In the genomic region with DNA sequence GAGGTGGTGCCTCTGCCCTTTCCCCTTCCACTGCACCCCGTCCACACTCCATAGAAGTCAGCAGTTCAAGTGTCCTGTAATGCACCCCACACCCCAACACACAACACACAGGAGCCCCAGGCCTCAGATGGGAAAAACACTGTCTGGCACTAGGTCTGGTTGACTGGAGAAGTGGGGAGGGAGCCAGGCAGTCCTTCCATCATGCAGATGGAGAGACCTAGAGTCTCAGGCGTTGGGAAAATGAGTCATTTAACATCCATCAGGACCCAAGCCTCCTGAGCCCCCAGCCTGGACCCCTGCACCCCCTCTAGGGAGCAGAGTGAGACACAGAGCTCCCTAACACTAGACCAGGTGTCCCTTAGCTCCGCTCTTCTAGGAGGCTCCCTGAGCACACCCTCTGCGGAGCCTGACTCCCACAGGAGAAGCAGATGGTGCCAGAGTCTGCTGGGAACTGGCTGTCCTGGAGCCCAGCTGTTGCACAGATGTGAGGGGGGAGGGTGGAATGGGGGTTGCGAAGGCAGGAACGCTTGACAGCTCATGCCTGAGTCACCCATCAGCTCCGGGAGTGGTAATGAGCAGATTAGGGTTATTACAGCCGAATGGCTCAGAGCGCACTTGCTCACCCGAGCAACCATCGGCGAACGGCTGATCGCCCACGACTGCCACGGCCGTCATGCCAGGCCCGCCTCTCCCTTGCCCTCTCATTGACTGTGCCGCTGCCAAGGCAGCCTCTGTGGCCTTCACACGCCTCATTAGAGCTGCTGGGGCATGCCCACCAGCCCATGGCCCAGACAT, we compare ENCODE assay signal across 1 cellular context.
TF ChIP-seq lines count a peak whose summit lies in the region.

No MANE protein-coding gene starts in this region.

TF ChIP-seq in K562, 482 proteins besides CTCF, POLR2A, EP300 and RAD21 (continued from another document and continues in another):
- TF ChIP-seq, protein P1, sequence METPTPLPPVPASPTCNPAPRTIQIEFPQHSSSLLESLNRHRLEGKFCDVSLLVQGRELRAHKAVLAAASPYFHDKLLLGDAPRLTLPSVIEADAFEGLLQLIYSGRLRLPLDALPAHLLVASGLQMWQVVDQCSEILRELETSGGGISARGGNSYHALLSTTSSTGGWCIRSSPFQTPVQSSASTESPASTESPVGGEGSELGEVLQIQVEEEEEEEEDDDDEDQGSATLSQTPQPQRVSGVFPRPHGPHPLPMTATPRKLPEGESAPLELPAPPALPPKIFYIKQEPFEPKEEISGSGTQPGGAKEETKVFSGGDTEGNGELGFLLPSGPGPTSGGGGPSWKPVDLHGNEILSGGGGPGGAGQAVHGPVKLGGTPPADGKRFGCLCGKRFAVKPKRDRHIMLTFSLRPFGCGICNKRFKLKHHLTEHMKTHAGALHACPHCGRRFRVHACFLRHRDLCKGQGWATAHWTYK (CRISPR knock-in tag; IDR thresholded peaks at IDR 0.05), result no peak
- TF ChIP-seq RFX7 (CRISPR knock-in tag; IDR thresholded peaks at IDR 0.05), result no peak
- TF ChIP-seq MED1 (CRISPR knock-in tag; IDR thresholded peaks at IDR 0.05; ENCODE audit: borderline replicate concordance), result no peak
- TF ChIP-seq PPARD (CRISPR knock-in tag; IDR thresholded peaks at IDR 0.05), result no peak
- TF ChIP-seq, protein P2, sequence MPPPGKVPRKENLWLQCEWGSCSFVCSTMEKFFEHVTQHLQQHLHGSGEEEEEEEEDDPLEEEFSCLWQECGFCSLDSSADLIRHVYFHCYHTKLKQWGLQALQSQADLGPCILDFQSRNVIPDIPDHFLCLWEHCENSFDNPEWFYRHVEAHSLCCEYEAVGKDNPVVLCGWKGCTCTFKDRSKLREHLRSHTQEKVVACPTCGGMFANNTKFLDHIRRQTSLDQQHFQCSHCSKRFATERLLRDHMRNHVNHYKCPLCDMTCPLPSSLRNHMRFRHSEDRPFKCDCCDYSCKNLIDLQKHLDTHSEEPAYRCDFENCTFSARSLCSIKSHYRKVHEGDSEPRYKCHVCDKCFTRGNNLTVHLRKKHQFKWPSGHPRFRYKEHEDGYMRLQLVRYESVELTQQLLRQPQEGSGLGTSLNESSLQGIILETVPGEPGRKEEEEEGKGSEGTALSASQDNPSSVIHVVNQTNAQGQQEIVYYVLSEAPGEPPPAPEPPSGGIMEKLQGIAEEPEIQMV (tag; conservative IDR thresholded peaks at IDR 0.05; ENCODE audit: low read depth), result no peak
- TF ChIP-seq, protein P3, sequence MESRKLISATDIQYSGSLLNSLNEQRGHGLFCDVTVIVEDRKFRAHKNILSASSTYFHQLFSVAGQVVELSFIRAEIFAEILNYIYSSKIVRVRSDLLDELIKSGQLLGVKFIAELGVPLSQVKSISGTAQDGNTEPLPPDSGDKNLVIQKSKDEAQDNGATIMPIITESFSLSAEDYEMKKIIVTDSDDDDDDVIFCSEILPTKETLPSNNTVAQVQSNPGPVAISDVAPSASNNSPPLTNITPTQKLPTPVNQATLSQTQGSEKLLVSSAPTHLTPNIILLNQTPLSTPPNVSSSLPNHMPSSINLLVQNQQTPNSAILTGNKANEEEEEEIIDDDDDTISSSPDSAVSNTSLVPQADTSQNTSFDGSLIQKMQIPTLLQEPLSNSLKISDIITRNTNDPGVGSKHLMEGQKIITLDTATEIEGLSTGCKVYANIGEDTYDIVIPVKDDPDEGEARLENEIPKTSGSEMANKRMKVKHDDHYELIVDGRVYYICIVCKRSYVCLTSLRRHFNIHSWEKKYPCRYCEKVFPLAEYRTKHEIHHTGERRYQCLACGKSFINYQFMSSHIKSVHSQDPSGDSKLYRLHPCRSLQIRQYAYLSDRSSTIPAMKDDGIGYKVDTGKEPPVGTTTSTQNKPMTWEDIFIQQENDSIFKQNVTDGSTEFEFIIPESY (CRISPR knock-in tag; IDR thresholded peaks at IDR 0.05), result no peak
- TF ChIP-seq CREBBP (IDR thresholded peaks at IDR 0.05; ENCODE audit: low read depth, low read length), result no peak
- TF ChIP-seq PHB2 (IDR thresholded peaks at IDR 0.05; ENCODE audit: low read depth), result no peak
- TF ChIP-seq RBBP5 (IDR thresholded peaks at IDR 0.05; ENCODE audit: borderline replicate concordance, insufficient read depth, low read length, poor library complexity, severe bottlenecking), result no peak
- no peak for TF ChIP-seq FOXP1 (CRISPR knock-in tag; IDR thresholded peaks at IDR 0.05)
- no peak for TF ChIP-seq PHF20 (IDR thresholded peaks at IDR 0.05; ENCODE audit: partially characterized antibody)
- TF ChIP-seq ZEB2 (IDR thresholded peaks at IDR 0.05), result no peak
- TF ChIP-seq GTF2A2 (tag; IDR thresholded peaks at IDR 0.05), result no peak
- TF ChIP-seq RBM15 (IDR thresholded peaks at IDR 0.05; ENCODE audit: insufficient read depth, low read length), result no peak
- TF ChIP-seq HNRNPH1 (optimal IDR thresholded peaks at IDR 0.05; ENCODE audit: low read depth, low read length), result no peak
- no peak for TF ChIP-seq ZNF717 (CRISPR knock-in tag; IDR thresholded peaks at IDR 0.05)
- TF ChIP-seq BRD9 (IDR thresholded peaks at IDR 0.05; ENCODE audit: low read depth, partially characterized antibody), result no peak
- TF ChIP-seq ATF1 (CRISPR knock-in tag; IDR thresholded peaks at IDR 0.05), result no peak
- TF ChIP-seq ATF1 (tag; IDR thresholded peaks at IDR 0.05), result no peak
- no peak for TF ChIP-seq COPS2 (conservative IDR thresholded peaks at IDR 0.05)
- TF ChIP-seq ZNF175 (CRISPR knock-in tag; IDR thresholded peaks at IDR 0.05; ENCODE audit: low read depth), result 0 out of 2 replicates have a peak, but pooled peaks have one; percentile 63
- no peak for TF ChIP-seq RUNX1 (IDR thresholded peaks at IDR 0.05; ENCODE audit: low read depth)
- TF ChIP-seq ZNF134 (CRISPR knock-in tag; conservative IDR thresholded peaks at IDR 0.05), result no peak
- TF ChIP-seq, protein P4, sequence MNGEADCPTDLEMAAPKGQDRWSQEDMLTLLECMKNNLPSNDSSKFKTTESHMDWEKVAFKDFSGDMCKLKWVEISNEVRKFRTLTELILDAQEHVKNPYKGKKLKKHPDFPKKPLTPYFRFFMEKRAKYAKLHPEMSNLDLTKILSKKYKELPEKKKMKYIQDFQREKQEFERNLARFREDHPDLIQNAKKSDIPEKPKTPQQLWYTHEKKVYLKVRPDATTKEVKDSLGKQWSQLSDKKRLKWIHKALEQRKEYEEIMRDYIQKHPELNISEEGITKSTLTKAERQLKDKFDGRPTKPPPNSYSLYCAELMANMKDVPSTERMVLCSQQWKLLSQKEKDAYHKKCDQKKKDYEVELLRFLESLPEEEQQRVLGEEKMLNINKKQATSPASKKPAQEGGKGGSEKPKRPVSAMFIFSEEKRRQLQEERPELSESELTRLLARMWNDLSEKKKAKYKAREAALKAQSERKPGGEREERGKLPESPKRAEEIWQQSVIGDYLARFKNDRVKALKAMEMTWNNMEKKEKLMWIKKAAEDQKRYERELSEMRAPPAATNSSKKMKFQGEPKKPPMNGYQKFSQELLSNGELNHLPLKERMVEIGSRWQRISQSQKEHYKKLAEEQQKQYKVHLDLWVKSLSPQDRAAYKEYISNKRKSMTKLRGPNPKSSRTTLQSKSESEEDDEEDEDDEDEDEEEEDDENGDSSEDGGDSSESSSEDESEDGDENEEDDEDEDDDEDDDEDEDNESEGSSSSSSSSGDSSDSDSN (IDR thresholded peaks at IDR 0.05; ENCODE audit: borderline replicate concordance in 1 of 2, low read depth in 2 of 2, low read length in 2 of 2), result no peak
- no peak; the same call in 1 of the 2 replicates for TF ChIP-seq NCOA1 (IDR thresholded peaks at IDR 0.05; ENCODE audit: low read depth)
- TF ChIP-seq, protein P5, sequence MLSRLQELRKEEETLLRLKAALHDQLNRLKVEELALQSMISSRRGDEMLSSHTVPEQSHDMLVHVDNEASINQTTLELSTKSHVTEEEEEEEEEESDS (CRISPR knock-in tag; IDR thresholded peaks at IDR 0.05), result no peak
- 0 out of 2 replicates have a peak, but pooled peaks have one; percentile 20 for TF ChIP-seq NFE2 (IDR thresholded peaks at IDR 0.05; ENCODE audit: low read depth)
- no peak for TF ChIP-seq HNRNPL (IDR thresholded peaks at IDR 0.05; ENCODE audit: low read depth, low read length)
- TF ChIP-seq, protein P6, sequence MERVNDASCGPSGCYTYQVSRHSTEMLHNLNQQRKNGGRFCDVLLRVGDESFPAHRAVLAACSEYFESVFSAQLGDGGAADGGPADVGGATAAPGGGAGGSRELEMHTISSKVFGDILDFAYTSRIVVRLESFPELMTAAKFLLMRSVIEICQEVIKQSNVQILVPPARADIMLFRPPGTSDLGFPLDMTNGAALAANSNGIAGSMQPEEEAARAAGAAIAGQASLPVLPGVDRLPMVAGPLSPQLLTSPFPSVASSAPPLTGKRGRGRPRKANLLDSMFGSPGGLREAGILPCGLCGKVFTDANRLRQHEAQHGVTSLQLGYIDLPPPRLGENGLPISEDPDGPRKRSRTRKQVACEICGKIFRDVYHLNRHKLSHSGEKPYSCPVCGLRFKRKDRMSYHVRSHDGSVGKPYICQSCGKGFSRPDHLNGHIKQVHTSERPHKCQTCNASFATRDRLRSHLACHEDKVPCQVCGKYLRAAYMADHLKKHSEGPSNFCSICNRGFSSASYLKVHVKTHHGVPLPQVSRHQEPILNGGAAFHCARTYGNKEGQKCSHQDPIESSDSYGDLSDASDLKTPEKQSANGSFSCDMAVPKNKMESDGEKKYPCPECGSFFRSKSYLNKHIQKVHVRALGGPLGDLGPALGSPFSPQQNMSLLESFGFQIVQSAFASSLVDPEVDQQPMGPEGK (CRISPR knock-in tag; IDR thresholded peaks at IDR 0.05; ENCODE audit: borderline replicate concordance), result no peak
- no peak for TF ChIP-seq BACH1 (tag; IDR thresholded peaks at IDR 0.05)
- TF ChIP-seq, protein P7, sequence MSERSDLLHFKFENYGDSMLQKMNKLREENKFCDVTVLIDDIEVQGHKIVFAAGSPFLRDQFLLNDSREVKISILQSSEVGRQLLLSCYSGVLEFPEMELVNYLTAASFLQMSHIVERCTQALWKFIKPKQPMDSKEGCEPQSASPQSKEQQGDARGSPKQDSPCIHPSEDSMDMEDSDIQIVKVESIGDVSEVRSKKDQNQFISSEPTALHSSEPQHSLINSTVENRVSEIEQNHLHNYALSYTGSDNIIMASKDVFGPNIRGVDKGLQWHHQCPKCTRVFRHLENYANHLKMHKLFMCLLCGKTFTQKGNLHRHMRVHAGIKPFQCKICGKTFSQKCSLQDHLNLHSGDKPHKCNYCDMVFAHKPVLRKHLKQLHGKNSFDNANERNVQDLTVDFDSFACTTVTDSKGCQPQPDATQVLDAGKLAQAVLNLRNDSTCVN (CRISPR knock-in tag; IDR thresholded peaks at IDR 0.05), result no peak
- no peak for TF ChIP-seq KAT2B (IDR thresholded peaks at IDR 0.05; ENCODE audit: low read depth, low read length)
- TF ChIP-seq, protein P8, sequence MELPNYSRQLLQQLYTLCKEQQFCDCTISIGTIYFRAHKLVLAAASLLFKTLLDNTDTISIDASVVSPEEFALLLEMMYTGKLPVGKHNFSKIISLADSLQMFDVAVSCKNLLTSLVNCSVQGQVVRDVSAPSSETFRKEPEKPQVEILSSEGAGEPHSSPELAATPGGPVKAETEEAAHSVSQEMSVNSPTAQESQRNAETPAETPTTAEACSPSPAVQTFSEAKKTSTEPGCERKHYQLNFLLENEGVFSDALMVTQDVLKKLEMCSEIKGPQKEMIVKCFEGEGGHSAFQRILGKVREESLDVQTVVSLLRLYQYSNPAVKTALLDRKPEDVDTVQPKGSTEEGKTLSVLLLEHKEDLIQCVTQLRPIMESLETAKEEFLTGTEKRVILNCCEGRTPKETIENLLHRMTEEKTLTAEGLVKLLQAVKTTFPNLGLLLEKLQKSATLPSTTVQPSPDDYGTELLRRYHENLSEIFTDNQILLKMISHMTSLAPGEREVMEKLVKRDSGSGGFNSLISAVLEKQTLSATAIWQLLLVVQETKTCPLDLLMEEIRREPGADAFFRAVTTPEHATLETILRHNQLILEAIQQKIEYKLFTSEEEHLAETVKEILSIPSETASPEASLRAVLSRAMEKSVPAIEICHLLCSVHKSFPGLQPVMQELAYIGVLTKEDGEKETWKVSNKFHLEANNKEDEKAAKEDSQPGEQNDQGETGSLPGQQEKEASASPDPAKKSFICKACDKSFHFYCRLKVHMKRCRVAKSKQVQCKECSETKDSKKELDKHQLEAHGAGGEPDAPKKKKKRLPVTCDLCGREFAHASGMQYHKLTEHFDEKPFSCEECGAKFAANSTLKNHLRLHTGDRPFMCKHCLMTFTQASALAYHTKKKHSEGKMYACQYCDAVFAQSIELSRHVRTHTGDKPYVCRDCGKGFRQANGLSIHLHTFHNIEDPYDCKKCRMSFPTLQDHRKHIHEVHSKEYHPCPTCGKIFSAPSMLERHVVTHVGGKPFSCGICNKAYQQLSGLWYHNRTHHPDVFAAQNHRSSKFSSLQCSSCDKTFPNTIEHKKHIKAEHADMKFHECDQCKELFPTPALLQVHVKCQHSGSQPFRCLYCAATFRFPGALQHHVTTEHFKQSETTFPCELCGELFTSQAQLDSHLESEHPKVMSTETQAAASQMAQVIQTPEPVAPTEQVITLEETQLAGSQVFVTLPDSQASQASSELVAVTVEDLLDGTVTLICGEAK (IDR thresholded peaks at IDR 0.05), result no peak
- TF ChIP-seq, protein P8 (CRISPR knock-in tag; IDR thresholded peaks at IDR 0.05), result no peak
- no peak for TF ChIP-seq CCAR2 (IDR thresholded peaks at IDR 0.05; ENCODE audit: low read depth, low read length)
- no peak for TF ChIP-seq SAP30 (IDR thresholded peaks at IDR 0.05; ENCODE audit: borderline replicate concordance, insufficient read depth, low read depth, low read length, poor library complexity, severe bottlenecking)
- no peak for TF ChIP-seq SMAD3 (CRISPR knock-in tag; conservative IDR thresholded peaks at IDR 0.05)
- no peak for TF ChIP-seq HOXB6 (CRISPR knock-in tag; IDR thresholded peaks at IDR 0.05; ENCODE audit: borderline replicate concordance)
- no peak for TF ChIP-seq PTBP1 (IDR thresholded peaks at IDR 0.05; ENCODE audit: low read depth, low read length)
- no peak for TF ChIP-seq RBFOX2 (IDR thresholded peaks at IDR 0.05; ENCODE audit: low read depth, low read length)
- no peak for TF ChIP-seq TGIF2 (CRISPR knock-in tag; IDR thresholded peaks at IDR 0.05)
- no peak for TF ChIP-seq ZFP1 (CRISPR knock-in tag; IDR thresholded peaks at IDR 0.05)
